ENCODE assay signal across 9 cellular contexts in genomic region chr1:26827205-26827604, GRCh38. TPM values are rescaled to one million over a fixed set of nuclear protein-coding genes. Genes with fewer than 3 reads are reported as not detected.
DNase-seq lines count a peak whose midpoint lies in the region; ATAC-seq and TF ChIP-seq lines count a peak whose summit lies in the region.
"Had no signal": no experiment of that assay in that cellular context is flagged by ENCODE, and none has a peak within 500 bp of the region (broad histone marks: within the 10 kb centered on the region; RNA-seq: fewer than 3 reads in every experiment).

No MANE protein-coding gene starts in this region.

- peaks cover 39% of the 10 kb centered on the region for H3K4me1 ChIP-seq in DND-41 (ENCODE audit: insufficient read depth, low read length)
- peaks cover 26% of the 10 kb centered on the region for H3K4me1 ChIP-seq in SJSA1 (replicated peaks)
- peaks cover 3% of the 10 kb centered on the region for H3K4me1 ChIP-seq in parathyroid adenoma

- H3K36me3 ChIP-seq in DND-41 (ENCODE audit: insufficient read depth, low read length) (peaks cover 23% of the 10 kb centered on the region), SJSA1 (peaks cover 10% of the 10 kb centered on the region), parathyroid adenoma (ENCODE audit: control insufficient read depth, insufficient read depth, low read length) (no peaks in the 10 kb centered on the region)

- ATAC-seq in DND-41 (ENCODE audit: insufficient read depth, low read depth) (peak; percentile 15; the same call in 1 of the 3 replicates), GM18511 (IDR thresholded peaks at IDR 0.05; ENCODE audit: unreplicated experiment) (no peak), HG02798 (IDR thresholded peaks at IDR 0.05; ENCODE audit: poor library complexity, unreplicated experiment) (no peak)

- H2AFZ ChIP-seq in DND-41 (ENCODE audit: low read depth, low read length) = peak overlapping the region; percentile 68
- H2AFZ ChIP-seq in parathyroid adenoma = peak overlapping the region; percentile 73

- peaks cover 27% of the 10 kb centered on the region for H4K20me1 ChIP-seq in DND-41 (ENCODE audit: insufficient read depth, low read length)

- TF ChIP-seq CTCF in DND-41 (IDR thresholded peaks at IDR 0.05; ENCODE audit: borderline replicate concordance, extremely low read depth, low read length, poor library complexity, severe bottlenecking) = no peak
- TF ChIP-seq CTCF in fibroblast of mammary gland (conservative IDR thresholded peaks at IDR 0.05; ENCODE audit: control insufficient read depth, insufficient read depth, low read depth, low read length) = no peak
- no peak for TF ChIP-seq CTCF in parathyroid adenoma (IDR thresholded peaks at IDR 0.05)
- no peak for TF ChIP-seq CTCF in GM13977 (IDR thresholded peaks at IDR 0.05; ENCODE audit: extremely low read depth, insufficient read depth, missing control alignments)

- in situ Hi-C loops in GM13977 (cut with MboI; ENCODE audit: low pct_unique_long_range_greater_than_20kb, low sequenced_read_pairs, unreplicated experiment) = no loop called here

- H3K9me3 ChIP-seq in DND-41 (ENCODE audit: insufficient read depth, low read length, severe bottlenecking) = no peaks in the 10 kb centered on the region
- H3K9me3 ChIP-seq in SJSA1 (replicated peaks) = no peaks in the 10 kb centered on the region
- no peaks in the 10 kb centered on the region for H3K9me3 ChIP-seq in parathyroid adenoma (ENCODE audit: control insufficient read depth, low read length)

- peak overlapping the region; percentile 92 for H3K9ac ChIP-seq in DND-41 (ENCODE audit: low read depth, low read length)
- H3K9ac ChIP-seq in parathyroid adenoma = no peak overlapping the region

- H3K79me2 ChIP-seq in DND-41 (ENCODE audit: insufficient read depth, low read length) = peaks cover 52% of the 10 kb centered on the region
- no peaks in the 10 kb centered on the region for H3K79me2 ChIP-seq in parathyroid adenoma

- no peak for DNase-seq in DND-41
- DNase-seq in SJSA1 (ENCODE audit: low read depth in 1 of 2, low spot score in 2 of 2) = no peak
- DNase-seq in fibroblast of mammary gland (ENCODE audit: low read depth) = no peak
- no peak for DNase-seq in GM13977 (ENCODE audit: low spot score)
- DNase-seq in stimulated activated CD4-positive, alpha-beta T cell treated with anti-CD3 and anti-CD28 coated beads, Interleukin-12 subunit alpha, Interleukin-12 subunit beta, amount 100 ng/mL, for 4 hours = no peak

- peak overlapping the region; percentile 85 to 86; a peak in 3 of 4 replicates for H3K4me3 ChIP-seq in DND-41 (ENCODE audit: low read depth in 1 of 2, low read length in 2 of 2)
- H3K4me3 ChIP-seq in SJSA1 = peak overlapping the region; percentile 56
- peak overlapping the region; percentile 67 for H3K4me3 ChIP-seq in fibroblast of mammary gland (ENCODE audit: control insufficient read depth, low read depth, low read length)
- peak overlapping the region; percentile 45 for H3K4me3 ChIP-seq in parathyroid adenoma (ENCODE audit: low read depth, low read length)

- H3K27ac ChIP-seq in DND-41 (ENCODE audit: low read length) = peak overlapping the region; percentile 72
- H3K27ac ChIP-seq in SJSA1 = no peak overlapping the region
- no peak overlapping the region for H3K27ac ChIP-seq in parathyroid adenoma

- H3K4me2 ChIP-seq in DND-41 (ENCODE audit: insufficient read depth, low read length) (peak overlapping the region; percentile 90), parathyroid adenoma (ENCODE audit: low read length) (peak overlapping the region; percentile 75)

- no peaks in the 10 kb centered on the region for H3K27me3 ChIP-seq in DND-41 (ENCODE audit: insufficient read depth, low read length, poor library complexity)
- no peaks in the 10 kb centered on the region for H3K27me3 ChIP-seq in SJSA1 (replicated peaks)
- H3K27me3 ChIP-seq in parathyroid adenoma (ENCODE audit: control insufficient read depth, insufficient read depth, low read length) = no peaks in the 10 kb centered on the region

RNA-seq across cellular contexts. Expression of gene ZDHHC18, which starts 0.7 kb away (rescaled TPM):
- total RNA-seq in SJSA1 (2014; rRNA removed; shearing (Covaris generic)) = 18.4 and 19.9 TPM in 2 replicates

RNA-seq across cellular contexts. Expression of gene SFN, which starts 35.7 kb away (rescaled TPM):
- 0.47 TPM in 1 of 2 replicates, not detected in the other for total RNA-seq in SJSA1 (2014; rRNA removed; shearing (Covaris generic))
- total RNA-seq: temporal lobe had no signal

RNA-seq across cellular contexts. Expression of gene PIGV, which starts 39.5 kb away (rescaled TPM):
- total RNA-seq in SJSA1 (2014; rRNA removed; shearing (Covaris generic)) = 10.2 and 21.3 TPM in 2 replicates
